1 cellular context compared by ENCODE assay signal in the genomic region with DNA sequence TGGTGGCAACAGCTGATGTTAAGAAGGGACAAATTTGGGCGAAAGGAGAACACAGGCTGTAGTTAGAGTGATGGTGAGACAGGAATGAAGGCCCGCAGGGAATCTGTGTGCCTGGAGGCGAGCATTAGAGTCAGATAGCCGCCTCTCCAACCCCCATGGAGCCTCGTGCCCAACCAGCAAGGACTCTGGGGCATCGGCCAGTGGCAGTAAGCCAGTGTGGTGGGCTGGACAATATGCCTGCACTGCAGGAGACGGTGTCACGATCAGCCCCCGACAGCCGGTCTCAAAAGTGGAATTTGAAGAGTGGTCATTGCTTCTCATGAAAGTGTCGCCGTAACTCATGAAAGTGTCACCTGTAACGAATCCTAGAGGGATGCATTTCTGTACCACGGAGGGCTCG.
TF ChIP-seq lines count a peak whose summit lies in the region.

No MANE protein-coding gene starts in this region.

TF ChIP-seq in WTC11, 78 proteins besides CTCF, POLR2A, EP300 and RAD21 (continued from another document):
- TF ChIP-seq, protein P1, sequence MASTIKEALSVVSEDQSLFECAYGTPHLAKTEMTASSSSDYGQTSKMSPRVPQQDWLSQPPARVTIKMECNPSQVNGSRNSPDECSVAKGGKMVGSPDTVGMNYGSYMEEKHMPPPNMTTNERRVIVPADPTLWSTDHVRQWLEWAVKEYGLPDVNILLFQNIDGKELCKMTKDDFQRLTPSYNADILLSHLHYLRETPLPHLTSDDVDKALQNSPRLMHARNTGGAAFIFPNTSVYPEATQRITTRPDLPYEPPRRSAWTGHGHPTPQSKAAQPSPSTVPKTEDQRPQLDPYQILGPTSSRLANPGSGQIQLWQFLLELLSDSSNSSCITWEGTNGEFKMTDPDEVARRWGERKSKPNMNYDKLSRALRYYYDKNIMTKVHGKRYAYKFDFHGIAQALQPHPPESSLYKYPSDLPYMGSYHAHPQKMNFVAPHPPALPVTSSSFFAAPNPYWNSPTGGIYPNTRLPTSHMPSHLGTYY (CRISPR knock-in tag; IDR thresholded peaks at IDR 0.05) = no peak
- TF ChIP-seq SOX15 (CRISPR knock-in tag; IDR thresholded peaks at IDR 0.05) = no peak
